ENCODE assay signal across 8 cellular contexts in the genomic region with DNA sequence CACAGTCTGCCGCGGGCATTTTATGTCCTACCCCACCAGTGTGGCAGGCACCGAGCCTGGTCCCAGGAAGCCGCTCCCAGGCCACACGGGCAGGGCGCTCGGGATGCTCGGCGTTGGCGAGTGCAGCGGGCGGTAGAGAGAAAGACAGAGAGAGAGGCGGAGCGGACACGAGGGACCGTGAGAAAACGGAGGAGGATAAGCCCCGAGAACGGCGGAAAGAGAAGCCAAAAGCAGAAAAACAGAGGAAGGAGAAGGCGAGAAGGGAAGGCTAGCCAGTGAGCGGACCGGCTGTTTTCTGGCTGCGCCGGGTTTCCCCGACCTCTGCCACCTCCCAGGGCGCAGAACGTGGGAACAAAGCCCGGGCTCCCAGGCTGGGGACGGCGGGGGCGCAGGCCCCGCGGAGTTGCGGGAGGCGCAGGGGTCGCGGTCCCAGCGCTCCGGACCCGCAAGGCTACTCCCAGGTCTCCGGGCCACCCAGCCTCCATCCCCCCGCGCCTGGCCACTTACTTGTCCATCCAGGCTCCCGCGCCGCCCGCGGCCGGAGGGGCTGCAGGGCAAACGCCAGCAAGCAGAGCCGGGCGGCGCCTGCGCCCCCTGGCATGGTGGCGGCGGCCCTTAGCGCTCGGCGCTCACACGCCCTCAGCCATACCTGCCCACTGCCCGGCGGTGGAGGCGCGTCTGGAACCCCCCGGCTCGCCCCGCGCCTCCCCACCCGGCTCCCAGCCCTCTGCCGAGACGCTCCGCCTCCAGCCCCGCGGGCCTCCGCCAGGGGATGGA. TPM values are rescaled to one million over a fixed set of nuclear protein-coding genes. Genes with fewer than 3 reads are reported as not detected.
DNase-seq lines count a peak whose midpoint lies in the region; ATAC-seq, FAIRE-seq and TF ChIP-seq lines count a peak whose summit lies in the region.

A gene with protein sequence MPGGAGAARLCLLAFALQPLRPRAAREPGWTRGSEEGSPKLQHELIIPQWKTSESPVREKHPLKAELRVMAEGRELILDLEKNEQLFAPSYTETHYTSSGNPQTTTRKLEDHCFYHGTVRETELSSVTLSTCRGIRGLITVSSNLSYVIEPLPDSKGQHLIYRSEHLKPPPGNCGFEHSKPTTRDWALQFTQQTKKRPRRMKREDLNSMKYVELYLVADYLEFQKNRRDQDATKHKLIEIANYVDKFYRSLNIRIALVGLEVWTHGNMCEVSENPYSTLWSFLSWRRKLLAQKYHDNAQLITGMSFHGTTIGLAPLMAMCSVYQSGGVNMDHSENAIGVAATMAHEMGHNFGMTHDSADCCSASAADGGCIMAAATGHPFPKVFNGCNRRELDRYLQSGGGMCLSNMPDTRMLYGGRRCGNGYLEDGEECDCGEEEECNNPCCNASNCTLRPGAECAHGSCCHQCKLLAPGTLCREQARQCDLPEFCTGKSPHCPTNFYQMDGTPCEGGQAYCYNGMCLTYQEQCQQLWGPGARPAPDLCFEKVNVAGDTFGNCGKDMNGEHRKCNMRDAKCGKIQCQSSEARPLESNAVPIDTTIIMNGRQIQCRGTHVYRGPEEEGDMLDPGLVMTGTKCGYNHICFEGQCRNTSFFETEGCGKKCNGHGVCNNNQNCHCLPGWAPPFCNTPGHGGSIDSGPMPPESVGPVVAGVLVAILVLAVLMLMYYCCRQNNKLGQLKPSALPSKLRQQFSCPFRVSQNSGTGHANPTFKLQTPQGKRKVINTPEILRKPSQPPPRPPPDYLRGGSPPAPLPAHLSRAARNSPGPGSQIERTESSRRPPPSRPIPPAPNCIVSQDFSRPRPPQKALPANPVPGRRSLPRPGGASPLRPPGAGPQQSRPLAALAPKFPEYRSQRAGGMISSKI (minus strand): TSS at position 680 of the 777 bp plus-strand sequence. CDS start 79 bp downstream, at position 601.

- peak within 1 kb of the TSS; percentile 27 to 67 (median 43) for H3K9ac ChIP-seq in H1 (replicated peaks in 1 of 4; ENCODE audit: extremely low read depth in 1 of 4, low read depth in 3 of 4, low read length in 3 of 4)
- peak within 1 kb of the TSS; percentile 82 for H3K9ac ChIP-seq in mesendoderm (ENCODE audit: low read length)
- peak within 1 kb of the TSS; percentile 38 to 68 (median 60) for H3K9ac ChIP-seq in subcutaneous abdominal adipose tissue (ENCODE audit: low read length in 5 of 5)

- H3K23ac ChIP-seq in H1 (ENCODE audit: insufficient read length) = no peak within 1 kb of the TSS
- H3K23ac ChIP-seq in mesendoderm (ENCODE audit: low read length) = peak within 1 kb of the TSS; percentile 95

- TF ChIP-seq POLR2A in A549 (IDR thresholded peaks at IDR 0.05; ENCODE audit: low read length) = peak; percentile 54
- TF ChIP-seq POLR2A in H1 (IDR thresholded peaks at IDR 0.05; ENCODE audit: control extremely low read depth in 1 of 2, low read depth in 2 of 2, low read length in 2 of 2) = no peak

- peak within 1 kb of the TSS; percentile 94; the same call in 1 of the 2 replicates for H2AFZ ChIP-seq in H1 (ENCODE audit: low read length)

- TF ChIP-seq CTCF in A549 (IDR thresholded peaks at IDR 0.05) = 0 out of 3 replicates have a peak, but pooled peaks have one; percentile 11
- no peak for TF ChIP-seq CTCF in H1 (IDR thresholded peaks at IDR 0.05; ENCODE audit: control extremely low read depth in 1 of 3, insufficient read depth in 1 of 3, low read depth in 1 of 3, low read length in 3 of 3)

- H3K4ac ChIP-seq in H1 (replicated peaks; ENCODE audit: insufficient read length, low read depth, low read length) (no peak within 1 kb of the TSS), mesendoderm (ENCODE audit: low read depth, low read length) (peak within 1 kb of the TSS; percentile 96)

- H3K79me2 ChIP-seq in H1 (ENCODE audit: control insufficient read depth in 1 of 2, insufficient read depth in 2 of 2, low read length in 2 of 2) (no peaks in the 10 kb centered on the region; a peak in 1 of 4 replicates), mesendoderm (ENCODE audit: control insufficient read depth, insufficient read depth, low read length) (peaks cover 40% of the 10 kb centered on the region)

- H2BK20ac ChIP-seq in H1 (ENCODE audit: low read length) = peak within 1 kb of the TSS; percentile 36; the same call in 1 of the 2 replicates

- POLR2A ChIA-PET in A549 (lab: Yijun Ruan, JAX) (interaction anchor here (0.6 to 1.4 kb wide), 5 partner anchors 58 to 163 kb away, joined by 3 to 6 read pairs (median 4); a partner anchor contains a TSS), H1 (lab: Charles Lee; ENCODE audit: partially characterized antibody) (no interaction called here)

- H2BK15ac ChIP-seq in H1 (ENCODE audit: low read length) = no peak within 1 kb of the TSS
- no peak within 1 kb of the TSS for H2BK15ac ChIP-seq in mesendoderm (replicated peaks; ENCODE audit: low read depth)

- H3K36me3 ChIP-seq in H1 (ENCODE audit: control insufficient read depth in 2 of 4, insufficient read depth in 4 of 4, low read length in 3 of 4) (no peaks in the 10 kb centered on the region; a peak in 1 of 8 replicates), mesendoderm (ENCODE audit: control insufficient read depth, insufficient read depth, low read length) (peaks cover 2% of the 10 kb centered on the region), subcutaneous abdominal adipose tissue (ENCODE audit: control insufficient read depth in 5 of 5, insufficient read depth in 5 of 5, low read length in 5 of 5) (no peaks in the 10 kb centered on the region)

- peak within 1 kb of the TSS; percentile 81 for H4K8ac ChIP-seq in H1 (ENCODE audit: extremely low read depth, insufficient read depth, low read length)
- H4K8ac ChIP-seq in mesendoderm (ENCODE audit: low read depth, low read length) = peak within 1 kb of the TSS; percentile 77

- H2BK120ac ChIP-seq in H1 (replicated peaks; ENCODE audit: low read depth, low read length) (no peak within 1 kb of the TSS), mesendoderm (ENCODE audit: low read depth, low read length) (peak within 1 kb of the TSS; percentile 98)

- H3K23me2 ChIP-seq in H1 (ENCODE audit: low read depth, low read length) = peaks cover 6% of the 10 kb centered on the region; the same call in 1 of the 2 replicates

- TF ChIP-seq RAD21 in A549 (conservative IDR thresholded peaks at IDR 0.05 in 1 of 2, IDR thresholded peaks at IDR 0.05 in 1 of 2) (peak in 1 of 2 experiments; percentile 10; a peak in 1 of 5 replicates), H1 (IDR thresholded peaks at IDR 0.05 in 1 of 2, conservative IDR thresholded peaks at IDR 0.05 in 1 of 2; ENCODE audit: low read depth in 2 of 2, low read length in 2 of 2) (no peak; a peak in 1 of 4 replicates)

- peak within 1 kb of the TSS; percentile 64; the same call in 1 of the 2 replicates for H3K18ac ChIP-seq in H1 (ENCODE audit: extremely low read depth, low read length)
- peak within 1 kb of the TSS; percentile 98 for H3K18ac ChIP-seq in mesendoderm (ENCODE audit: low read length)

- H3K9me3 ChIP-seq in A549 (no peaks in the 10 kb centered on the region), H1 (ENCODE audit: insufficient read depth in 2 of 2, low read depth in 1 of 2, low read length in 1 of 2) (no peaks in the 10 kb centered on the region), subcutaneous abdominal adipose tissue (ENCODE audit: control insufficient read depth in 5 of 5, low read length in 5 of 5) (no peaks in the 10 kb centered on the region)

- DNase-seq in A549 (ENCODE audit: low read depth in 1 of 2, low spot score in 1 of 2) = peak; percentile 39 to 64
- DNase-seq in NCI-H1105 (lab: John Stamatoyannopoulos, UW) = peak; percentile 27
- peak; percentile 17 to 24 for DNase-seq in activated CD4-positive, alpha-beta T cell treated with anti-CD3 and anti-CD28 coated beads, Interleukin-2, amount 50 U/mL, for 24 hours (ENCODE audit: low read depth in 1 of 2, low spot score in 1 of 2)
- DNase-seq in H1 (ENCODE audit: low read depth in 1 of 2, low spot score in 2 of 2) = peak; percentile 47 to 84
- no peak for DNase-seq in mesendoderm
- DNase-seq in dedifferentiated amniotic fluid mesenchymal stem cell (ENCODE audit: extremely low spot score) = no peak

- H2AK5ac ChIP-seq in H1 (ENCODE audit: low read depth, low read length) (no peak within 1 kb of the TSS), mesendoderm (ENCODE audit: low read length) (peak within 1 kb of the TSS; percentile 24)

- H3K14ac ChIP-seq in H1 (ENCODE audit: insufficient read length) = no peak within 1 kb of the TSS

- H2BK12ac ChIP-seq in H1 (ENCODE audit: low read depth, low read length) = peak within 1 kb of the TSS; percentile 34; the same call in 1 of the 2 replicates

- H3K4me3 ChIP-seq in A549 (peak within 1 kb of the TSS; percentile 70), H1 (ENCODE audit: extremely low read depth in 1 of 4, insufficient read depth in 2 of 4, low read depth in 3 of 4, low read length in 4 of 4) (peak within 1 kb of the TSS; percentile 56 to 78 (median 75)), mesendoderm (ENCODE audit: low read length) (peak within 1 kb of the TSS; percentile 93), subcutaneous abdominal adipose tissue (ENCODE audit: low read depth in 1 of 5, low read length in 5 of 5) (peak within 1 kb of the TSS; percentile 62 to 78 (median 74))

- no peaks in the 10 kb centered on the region for H4K20me1 ChIP-seq in H1 (replicated peaks in 1 of 2; ENCODE audit: control insufficient read depth in 1 of 2, insufficient read depth in 2 of 2, low read length in 2 of 2)

- H3K79me1 ChIP-seq in H1 (ENCODE audit: low read depth, low read length) = no peaks in the 10 kb centered on the region
- peaks cover 3% of the 10 kb centered on the region for H3K79me1 ChIP-seq in mesendoderm (ENCODE audit: low read length)

- FAIRE-seq in A549 (lab: Jason Lieb, UNC) = no peak
- no peak for FAIRE-seq in H1 (lab: Jason Lieb, UNC)

- H3K27ac ChIP-seq in A549 (peak within 1 kb of the TSS; percentile 83 to 94), H1 (ENCODE audit: low read depth, low read length) (no peak within 1 kb of the TSS), mesendoderm (ENCODE audit: low read depth, low read length) (peak within 1 kb of the TSS; percentile 99), subcutaneous abdominal adipose tissue (ENCODE audit: low read depth, low read length) (peak within 1 kb of the TSS; percentile 46)

- H4K91ac ChIP-seq in H1 (replicated peaks; ENCODE audit: insufficient read length, low read length) = no peak within 1 kb of the TSS

- H3K56ac ChIP-seq in H1 (replicated peaks; ENCODE audit: insufficient read length, low read depth, low read length) (peak within 1 kb of the TSS; percentile 56), mesendoderm (ENCODE audit: low read length) (peak within 1 kb of the TSS; percentile 98)

- H3K4me1 ChIP-seq in A549 = peaks cover 11% of the 10 kb centered on the region; the same call in 1 of the 3 replicates
- peaks cover 2 to 5% (median 3%) of the 10 kb centered on the region in 4 experiments; a peak in 4 of 7 replicates for H3K4me1 ChIP-seq in H1 (replicated peaks in 1 of 4; ENCODE audit: control insufficient read depth in 3 of 4, insufficient read depth in 4 of 4, low read length in 3 of 4)
- peaks cover 20% of the 10 kb centered on the region for H3K4me1 ChIP-seq in mesendoderm (ENCODE audit: control insufficient read depth, low read depth, low read length)
- peaks cover 0 to 26% (median 23%) of the 10 kb centered on the region in 5 donors for H3K4me1 ChIP-seq in subcutaneous abdominal adipose tissue (ENCODE audit: control insufficient read depth in 5 of 5, insufficient read depth in 5 of 5, low read length in 5 of 5)

- H4K5ac ChIP-seq in H1 (ENCODE audit: insufficient read length, low read depth, low read length) = no peak within 1 kb of the TSS
- peak within 1 kb of the TSS; percentile 82 for H4K5ac ChIP-seq in mesendoderm (ENCODE audit: low read length)

- H3K4me2 ChIP-seq in A549 = peak within 1 kb of the TSS; percentile 83
- H3K4me2 ChIP-seq in H1 (ENCODE audit: insufficient read depth in 1 of 2, low read depth in 2 of 2, low read length in 2 of 2) = peak within 1 kb of the TSS; percentile 70 to 72
- H3K4me2 ChIP-seq in mesendoderm (ENCODE audit: low read length) = peak within 1 kb of the TSS; percentile 47

- no peak within 1 kb of the TSS; the same call in 1 of the 2 replicates for H2BK5ac ChIP-seq in H1 (ENCODE audit: low read depth, low read length)
- H2BK5ac ChIP-seq in mesendoderm (ENCODE audit: low read length) = peak within 1 kb of the TSS; percentile 94

- no peak for TF ChIP-seq EP300 in A549 (IDR thresholded peaks at IDR 0.05)
- no peak for TF ChIP-seq EP300 in H1 (IDR thresholded peaks at IDR 0.05; ENCODE audit: borderline replicate concordance in 1 of 2, low read depth in 2 of 2, low read length in 2 of 2)

- ATAC-seq in A549 (peak; percentile 91), GM19023 (IDR thresholded peaks at IDR 0.05; ENCODE audit: unreplicated experiment) (peak; percentile 41)

- CTCF ChIA-PET in A549 (lab: Yijun Ruan, JAX) (interaction anchor here (0.9 kb wide), 1 partner anchor 76 kb away, joined by 3 read pairs; no protein-coding TSS in a partner anchor), H1 (lab: Charles Lee; ENCODE audit: partially characterized antibody) (no interaction called here)

- H3K27me3 ChIP-seq in H1 (replicated peaks in 1 of 4; ENCODE audit: control insufficient read depth in 3 of 4, extremely low read depth in 1 of 4, insufficient read depth in 3 of 4, low read length in 3 of 4) (peaks cover 0 to 12% (median 7%) of the 10 kb centered on the region in 4 experiments; a peak in 5 of 7 replicates), mesendoderm (ENCODE audit: insufficient read depth, low read length, poor library complexity) (no peaks in the 10 kb centered on the region), subcutaneous abdominal adipose tissue (ENCODE audit: control insufficient read depth in 5 of 5, insufficient read depth in 4 of 5, low read length in 5 of 5) (peaks cover 5 to 19% (median 13%) of the 10 kb centered on the region in 5 donors)

- WGBS in A549 (ENCODE audit: missing lambda C conversion rate) = under 1% methylated on average over 35 of the region's 76 CpGs
- 2% methylated on average over 45 of the region's 76 CpGs; no CpG with 5 or more reads in 1 of the 2 experiments for WGBS in H1 (ENCODE audit: extremely low coverage in 1 of 2, insufficient coverage in 1 of 2, insufficient read length in 1 of 2, insufficient replicate concordance in 2 of 2, low coverage in 1 of 2, low lambda C conversion rate in 2 of 2, missing lambda C conversion rate in 1 of 2), 2 experiments
- WGBS in mesendoderm (ENCODE audit: extremely low coverage, insufficient coverage, low lambda C conversion rate) = no CpG with 5 or more reads among the region's 76 CpGs

RNA-seq across cellular contexts. Expression of the gene that starts here (rescaled TPM):
- 7.7 and 9.7 TPM in 2 replicates for polyA plus RNA-seq in A549 (2011; rRNA removed)
- 4.1 and 5.3 TPM in 2 replicates for polyA plus RNA-seq in A549 (2012; cell fraction: cytosol; rRNA removed)
- polyA plus RNA-seq in A549 (2012; cell fraction: nucleus; rRNA removed) = 7.5 and 9.8 TPM in 2 replicates
- polyA plus RNA-seq in A549 (2017; fragmentation: RNase III; extraction: RNeasy Plus Mini Kit Qiagen cat#74134 plus additional on column Dnase treatment) = 13.1 to 17.5 TPM (median 15.2 TPM) in 3 replicates
- polyA minus RNA-seq in A549 (2011; rRNA and poly(A)+ RNA removed) = 16.7 and 17.4 TPM in 2 replicates
- 21.4 and 22.7 TPM in 2 replicates for total RNA-seq in H1 (2021; fragmentation: NEBNext Ultra II Directional; extraction: Animal tissue kit (Norgen Biotek cat#: 25700))
- polyA plus RNA-seq in H1 (2011; rRNA removed) = 6.5 and 7.3 TPM in 2 replicates
- polyA plus RNA-seq in H1 (2011; cell fraction: cytosol; rRNA removed) = 6.6 TPM
- 10.7 TPM for polyA plus RNA-seq in H1 (2011; cell fraction: nucleus; rRNA removed)
- polyA plus RNA-seq in H1 (2012, experiment 1 of 2) = 9.5 to 11.2 TPM (median 10.2 TPM) in 4 replicates
- polyA plus RNA-seq in H1 (2012, experiment 2 of 2) = 8.5 TPM
- polyA plus RNA-seq in H1 (2013, experiment 1 of 2) = 21.0 TPM
- polyA plus RNA-seq in H1 (2013, experiment 2 of 2) = 27.5 TPM
- polyA minus RNA-seq in H1 (2011; rRNA and poly(A)+ RNA removed) = 16.3 and 19.4 TPM in 2 replicates
- 12.1 TPM for polyA minus RNA-seq in H1 (2011; cell fraction: cytosol; rRNA and poly(A)+ RNA removed)
- 9.7 TPM for polyA minus RNA-seq in H1 (2011; cell fraction: nucleus; rRNA and poly(A)+ RNA removed)
- polyA plus RNA-seq in mesendoderm (2013, experiment 1 of 2) = 126 TPM
- polyA plus RNA-seq in mesendoderm (2013, experiment 2 of 2) = 123 TPM

Comparison
In these comparisons a context has a peak if more than half of its experiments do, and no peak if none do; other contexts are left out.
1. DNase-seq: peak in A549 (2 of 2), NCI-H1105 (single experiment), activated CD4-positive, alpha-beta T cell treated with anti-CD3 and anti-CD28 coated beads, Interleukin-2, amount 50 U/mL, for 24 hours (2 of 2) and H1 (2 of 2); none in mesendoderm (single experiment) and dedifferentiated amniotic fluid mesenchymal stem cell (single experiment).
2. Peak in every context shown above with its lines, with median percentiles within 50 percentile points of each other: H3K4me2 ChIP-seq, H3K4me3 ChIP-seq and H3K9ac ChIP-seq.